Comparison of ENCODE assay signal across 8 cellular contexts in genomic region chr14:73741386-73741875, GRCh38.
DNase-seq lines count a peak whose midpoint lies in the region; ATAC-seq lines count a peak whose summit lies in the region.

No MANE protein-coding gene starts in this region.

- DNase-seq in DMS153 (lab: John Stamatoyannopoulos, UW) (peak; percentile 45), HUDEP-2 (lab: John Stamatoyannopoulos, UW; ENCODE audit: unreplicated experiment in 76 of 76) (peak in 75 of 76 experiments; percentile 28 to 97 (median 93)), UCSD-AML1 (lab: John Stamatoyannopoulos, UW; ENCODE audit: unreplicated experiment) (peak; percentile 95), caudate nucleus (lab: John Stamatoyannopoulos, UW) (peak in 33 of 61 donors; percentile 19 to 73 (median 44)), kidney glomerular epithelial cell (lab: John Stamatoyannopoulos, UW) (peak; percentile 84), cerebellar nuclear complex (lab: John Stamatoyannopoulos, UW) (no peak)
- peak; percentile 72 for DNase-seq in stimulated activated CD4-positive, alpha-beta T cell treated with anti-CD3 and anti-CD28 coated beads, Interleukin-1b, Interleukin-23, amount 100 ng/mL, for 48 hours

- no peak for ATAC-seq in HG03108 (IDR thresholded peaks at IDR 0.05; ENCODE audit: unreplicated experiment)

- peak overlapping the region; percentile 88 for H3K27ac ChIP-seq in caudate nucleus (ENCODE audit: low read depth, low read length)

Comparison
In these comparisons a context has a peak if more than half of its experiments do, and no peak if none do; other contexts are left out.
1. DNase-seq: peak in DMS153 (single experiment), HUDEP-2 (75 of 76), UCSD-AML1 (single experiment), caudate nucleus (33 of 61), kidney glomerular epithelial cell (single experiment) and stimulated activated CD4-positive, alpha-beta T cell treated with anti-CD3 and anti-CD28 coated beads, Interleukin-1b, Interleukin-23, amount 100 ng/mL, for 48 hours (single experiment); none in cerebellar nuclear complex (0 of 2).